Comparison of ENCODE assay signal across 7 cellular contexts in genomic region chr16:23640669-23640958, GRCh38. TPM values are rescaled to one million over a fixed set of nuclear protein-coding genes. Genes with fewer than 3 reads are reported as not detected.
DNase-seq lines count a peak whose midpoint lies in the region; FAIRE-seq and TF ChIP-seq lines count a peak whose summit lies in the region.

No MANE protein-coding gene starts in this region.

- FAIRE-seq in GM12891 (lab: Jason Lieb, UNC) = no peak

- H3K4me3 ChIP-seq in MG63 (peak overlapping the region; percentile 78), cardiac fibroblast (replicated peaks in 1 of 2; ENCODE audit: low read depth in 2 of 2, low read length in 2 of 2) (peak overlapping the region; percentile 98 to 100), mononuclear cell (ENCODE audit: low read length) (peak overlapping the region; percentile 94)

- H3K4me1 ChIP-seq in mononuclear cell (ENCODE audit: insufficient read depth, low read length) = peaks cover 27% of the 10 kb centered on the region

- H3K27me3 ChIP-seq in MG63 = no peaks in the 10 kb centered on the region
- no peaks in the 10 kb centered on the region for H3K27me3 ChIP-seq in mononuclear cell (ENCODE audit: insufficient read depth, low read length)

- DNase-seq in GM12891 (ENCODE audit: insufficient read length, low spot score) (peak; percentile 9), MG63 (no peak), cardiac fibroblast (ENCODE audit: low read depth in 2 of 2) (peak in 1 of 2 donors; percentile 8), NCI-H2227 treated with DMSO at 0.1 percent for 48 hours (lab: John Stamatoyannopoulos, UW) (no peak), ureter (ENCODE audit: low spot score) (no peak), NCI-H226 (no peak)

- TF ChIP-seq POLR2A in GM12891 (IDR thresholded peaks at IDR 0.05; ENCODE audit: low read depth, low read length) = no peak

- no peak for TF ChIP-seq CTCF in cardiac fibroblast (IDR thresholded peaks at IDR 0.05; ENCODE audit: low read depth, low read length)

- H3K36me3 ChIP-seq in MG63 = peaks cover 53% of the 10 kb centered on the region

- H3K9me3 ChIP-seq in MG63 (no peaks in the 10 kb centered on the region), mononuclear cell (ENCODE audit: low read depth, low read length) (no peaks in the 10 kb centered on the region)

TF ChIP-seq in GM12891, 5 proteins besides CTCF, POLR2A, EP300 and RAD21:
- no peak for TF ChIP-seq PAX5 (IDR thresholded peaks at IDR 0.05; ENCODE audit: insufficient read depth, low read length, severe bottlenecking)
- no peak for TF ChIP-seq TAF1 (IDR thresholded peaks at IDR 0.05; ENCODE audit: low read depth, low read length)
- TF ChIP-seq POLR2AphosphoS5 (IDR thresholded peaks at IDR 0.05; ENCODE audit: low read depth, low read length) = no peak
- TF ChIP-seq POU2F2 (IDR thresholded peaks at IDR 0.05; ENCODE audit: low read depth, low read length) = no peak
- no peak for TF ChIP-seq SPI1 (IDR thresholded peaks at IDR 0.05; ENCODE audit: low read depth, low read length)

RNA-seq across cellular contexts. Expression of gene PALB2, which starts 0.5 kb away (rescaled TPM):
- 8.1 TPM for polyA plus RNA-seq in GM12891 (2012; ENCODE audit: low read depth, missing spikeins)
- 15.1 and 15.4 TPM in 2 replicates for total RNA-seq in MG63 (2014; rRNA removed; shearing (Covaris generic); ENCODE audit: low replicate concordance)
- total RNA-seq in mononuclear cell = 10.2 TPM
- total RNA-seq in ureter = 21.3 TPM

RNA-seq across cellular contexts. Expression of gene DCTN5, which starts 0.7 kb away (rescaled TPM):
- polyA plus RNA-seq in GM12891 (2012; ENCODE audit: low read depth, missing spikeins) = 87.4 TPM
- 96.7 and 108 TPM in 2 replicates for total RNA-seq in MG63 (2014; rRNA removed; shearing (Covaris generic); ENCODE audit: low replicate concordance)
- total RNA-seq in mononuclear cell (45.1 TPM), ureter (76.8 TPM)

RNA-seq across cellular contexts. Expression of gene PLK1, which starts 38.1 kb away (rescaled TPM):
- 54.8 TPM for polyA plus RNA-seq in GM12891 (2012; ENCODE audit: low read depth, missing spikeins)
- total RNA-seq in MG63 (2014; rRNA removed; shearing (Covaris generic); ENCODE audit: low replicate concordance) = 38.0 and 39.7 TPM in 2 replicates
- total RNA-seq in mononuclear cell = 0.84 TPM
- total RNA-seq in ureter = 2.1 TPM

RNA-seq across cellular contexts. Expression of gene NDUFAB1, which starts 44.5 kb away (rescaled TPM):
- polyA plus RNA-seq in GM12891 (2012; ENCODE audit: low read depth, missing spikeins) = 180 TPM
- 103 and 184 TPM in 2 replicates for total RNA-seq in MG63 (2014; rRNA removed; shearing (Covaris generic); ENCODE audit: low replicate concordance)
- total RNA-seq in mononuclear cell (22.7 TPM), ureter (60.1 TPM)

Comparison
In these comparisons a context has a peak if more than half of its experiments do, and no peak if none do; other contexts are left out.
1. RNA of gene PLK1, which starts 38.1 kb away (total RNA-seq): 38.0 to 39.7 TPM in MG63; 2.1 TPM in ureter (single experiment) and 0.84 TPM in mononuclear cell (single experiment); every median in the first group is over 10 times any median in the second.
2. Peak in every context shown above with its lines, with median percentiles within 50 percentile points of each other: H3K4me3 ChIP-seq.